Comparison of ENCODE assay signal across 8 cellular contexts in genomic region chr19:58518261-58519086, GRCh38. TPM values are rescaled to one million over a fixed set of nuclear protein-coding genes. Genes with fewer than 3 reads are reported as not detected.
DNase-seq lines count a peak whose midpoint lies in the region; ATAC-seq and TF ChIP-seq lines count a peak whose summit lies in the region.

No MANE protein-coding gene starts in this region.

- H3K27ac Mint-ChIP-seq in activated T-helper 2 cell treated with anti-CD3 and anti-CD28 coated beads, Interferon-gamma antibody, Interleukin-2, Interleukin-4, amounts not matched to agents 10 μg/mL and 5 μg/mL and 100 μg/mL, durations not matched to agents 14 hours and 24 hours and 36 hours: peak overlapping the region; percentile 98
- peak overlapping the region; percentile 96 to 99 (median 97) for H3K27ac Mint-ChIP-seq in immature natural killer cell

- H3K27me3 Mint-ChIP-seq in activated T-helper 2 cell treated with anti-CD3 and anti-CD28 coated beads, Interferon-gamma antibody, Interleukin-2, Interleukin-4, amounts not matched to agents 10 μg/mL and 5 μg/mL and 100 μg/mL, durations not matched to agents 14 hours and 24 hours and 36 hours (ENCODE audit: low read depth): no peaks in the 10 kb centered on the region
- H3K27me3 Mint-ChIP-seq in immature natural killer cell (ENCODE audit: low read depth in 3 of 3): peaks cover 12 to 17% (median 13%) of the 10 kb centered on the region in 3 donors

- H3K4me1 ChIP-seq in thymus (ENCODE audit: control insufficient read depth, insufficient read depth, low read length): peaks cover 16% of the 10 kb centered on the region

- CTCF ChIA-PET in AG04450 (lab: Charles Lee): interaction anchor here (0.5 to 4.1 kb wide), 17 partner anchors 9 to 154 kb away, joined by 3 to 22 read pairs (median 5); partner anchors contain the start of genes CHMP2A, TRIM28 and UBE2M

- POLR2A ChIA-PET in AG04450 (lab: Yijun Ruan, JAX): interaction anchor here (0.7 to 3.9 kb wide), 8 partner anchors 19 to 214 kb away, joined by 3 to 54 read pairs (median 8); partner anchors contain the start of genes CHMP2A, ERVK3-1, TRIM28 and UBE2M

- no peak for ATAC-seq in HG02884 (IDR thresholded peaks at IDR 0.05; ENCODE audit: unreplicated experiment)

- peaks cover 42% of the 10 kb centered on the region for H3K36me3 Mint-ChIP-seq in activated T-helper 2 cell treated with anti-CD3 and anti-CD28 coated beads, Interferon-gamma antibody, Interleukin-2, Interleukin-4, amounts not matched to agents 10 μg/mL and 5 μg/mL and 100 μg/mL, durations not matched to agents 14 hours and 24 hours and 36 hours (ENCODE audit: low read depth)
- peaks cover 0 to 5% (median 4%) of the 10 kb centered on the region in 3 donors for H3K36me3 Mint-ChIP-seq in immature natural killer cell

- H3K4me3 Mint-ChIP-seq in activated T-helper 2 cell treated with anti-CD3 and anti-CD28 coated beads, Interferon-gamma antibody, Interleukin-2, Interleukin-4, amounts not matched to agents 10 μg/mL and 5 μg/mL and 100 μg/mL, durations not matched to agents 14 hours and 24 hours and 36 hours (ENCODE audit: low read depth): peak overlapping the region; percentile 99
- peak overlapping the region; percentile 91 to 96 (median 91) for H3K4me3 Mint-ChIP-seq in immature natural killer cell

- H3K27me3 ChIP-seq in AG04450 (ENCODE audit: control insufficient read depth, insufficient read depth, low read length): no peaks in the 10 kb centered on the region
- no peaks in the 10 kb centered on the region for H3K27me3 ChIP-seq in thymus (ENCODE audit: control insufficient read depth, insufficient read depth)

- H3K4me1 Mint-ChIP-seq in activated T-helper 2 cell treated with anti-CD3 and anti-CD28 coated beads, Interferon-gamma antibody, Interleukin-2, Interleukin-4, amounts not matched to agents 10 μg/mL and 5 μg/mL and 100 μg/mL, durations not matched to agents 14 hours and 24 hours and 36 hours (ENCODE audit: low read depth): peaks cover 32% of the 10 kb centered on the region
- H3K4me1 Mint-ChIP-seq in immature natural killer cell: peaks cover 34 to 45% of the 10 kb centered on the region in 2 donors

- H3K9me3 Mint-ChIP-seq in activated T-helper 2 cell treated with anti-CD3 and anti-CD28 coated beads, Interferon-gamma antibody, Interleukin-2, Interleukin-4, amounts not matched to agents 10 μg/mL and 5 μg/mL and 100 μg/mL, durations not matched to agents 14 hours and 24 hours and 36 hours: no peaks in the 10 kb centered on the region
- H3K9me3 Mint-ChIP-seq in immature natural killer cell: no peaks in the 10 kb centered on the region

- no peak for DNase-seq in AG04450 (ENCODE audit: low read depth, low spot score)
- DNase-seq in HUDEP-2 (lab: John Stamatoyannopoulos, UW; ENCODE audit: unreplicated experiment in 76 of 76): peak in 66 of 76 experiments; percentile 10 to 82 (median 64)
- DNase-seq in activated T-helper 2 cell treated with anti-CD3 and anti-CD28 coated beads, Interferon-gamma antibody, Interleukin-2, Interleukin-4, amounts not matched to agents 10 μg/mL and 5 μg/mL and 100 μg/mL, durations not matched to agents 14 hours and 24 hours and 36 hours (ENCODE audit: low spot score): no peak
- no peak for DNase-seq in immature natural killer cell
- no peak for DNase-seq in stimulated activated CD4-positive, alpha-beta T cell treated with anti-CD3 and anti-CD28 coated beads, Interleukin-12 subunit alpha, Interleukin-12 subunit beta, amount 100 ng/mL, for 4 hours
- no peak for DNase-seq in NK-92 treated with Interleukin-12 subunit alpha and Interleukin-12 subunit beta, amount 100 ng/mL, for 24 hours (lab: John Stamatoyannopoulos, UW)

- 16% methylated on average over 22 of the region's 22 CpGs for WGBS in thymus

- peak overlapping the region; percentile 93 for H3K27ac ChIP-seq in AG04450 (ENCODE audit: low read depth, low read length)
- H3K27ac ChIP-seq in thymus (ENCODE audit: low read depth): peak overlapping the region; percentile 96

- H3K4me3 ChIP-seq in AG04450 (ENCODE audit: low read depth, low read length): peak overlapping the region; percentile 89
- H3K4me3 ChIP-seq in thymus (ENCODE audit: low read length): peak overlapping the region; percentile 69

- H3K9me3 ChIP-seq in AG04450 (ENCODE audit: control insufficient read depth, insufficient read depth, low read length) (no peaks in the 10 kb centered on the region; the same call in 1 of the 2 replicates), thymus (ENCODE audit: control insufficient read depth) (peaks cover 2% of the 10 kb centered on the region)

- H3K36me3 ChIP-seq in thymus (ENCODE audit: control insufficient read depth, insufficient read depth): peaks cover 21% of the 10 kb centered on the region

- intact Hi-C loops in activated T-helper 2 cell treated with anti-CD3 and anti-CD28 coated beads, Interferon-gamma antibody, Interleukin-2, Interleukin-4, amounts not matched to agents 10 μg/mL and 5 μg/mL and 100 μg/mL, durations not matched to agents 14 hours and 24 hours and 36 hours (cut with micrococcal nuclease): loop anchor here (1.0 to 2.0 kb wide), 9 partner anchors 19 to 336 kb away; partner anchors contain the start of genes CHMP2A, RPS5 and TRIM28

- no peak for TF ChIP-seq CTCF in AG04450 (IDR thresholded peaks at IDR 0.05; ENCODE audit: low read depth, low read length)

RNA-seq across cellular contexts. Expression of gene ZBTB45, which starts 1.1 kb away (rescaled TPM):
- polyA plus RNA-seq in AG04450 (2011; rRNA removed): 4.2 and 6.8 TPM in 2 replicates
- polyA minus RNA-seq in AG04450 (2011; rRNA and poly(A)+ RNA removed): 3.1 and 4.0 TPM in 2 replicates
- total RNA-seq in activated T-helper 2 cell treated with anti-CD3 and anti-CD28 coated beads, Interferon-gamma antibody, Interleukin-2, Interleukin-4, amounts not matched to agents 10 μg/mL and 5 μg/mL and 100 μg/mL, durations not matched to agents 14 hours and 24 hours and 36 hours: 16.6 and 17.7 TPM in 2 replicates
- 1 to 10 TPM; 2.8 to 7.2 (median 3.4) TPM for polyA plus RNA-seq in immature natural killer cell
- 7.2 TPM for polyA plus RNA-seq in thymus

RNA-seq across cellular contexts. Expression of gene SLC27A5, which starts 6.7 kb away (rescaled TPM):
- polyA plus RNA-seq in AG04450 (2011; rRNA removed) (7.4 and 9.8 TPM in 2 replicates), immature natural killer cell (10 to 100 TPM in 2 of 3 donors, 1 to 10 TPM in 1; 7.6 to 23.7 (median 14.8) TPM), thymus (20.9 TPM)
- 4.7 and 8.0 TPM in 2 replicates for polyA minus RNA-seq in AG04450 (2011; rRNA and poly(A)+ RNA removed)
- total RNA-seq in activated T-helper 2 cell treated with anti-CD3 and anti-CD28 coated beads, Interferon-gamma antibody, Interleukin-2, Interleukin-4, amounts not matched to agents 10 μg/mL and 5 μg/mL and 100 μg/mL, durations not matched to agents 14 hours and 24 hours and 36 hours: 23.0 and 23.5 TPM in 2 replicates

RNA-seq across cellular contexts. Expression of gene TRIM28, which starts 25.4 kb away (rescaled TPM):
- polyA plus RNA-seq in AG04450 (2011; rRNA removed) (313 and 413 TPM in 2 replicates), immature natural killer cell (10 to 100 TPM; 34.3 to 36.3 (median 35.7) TPM), thymus (220 TPM)
- 910 and 1,220 TPM in 2 replicates for polyA minus RNA-seq in AG04450 (2011; rRNA and poly(A)+ RNA removed)
- total RNA-seq in activated T-helper 2 cell treated with anti-CD3 and anti-CD28 coated beads, Interferon-gamma antibody, Interleukin-2, Interleukin-4, amounts not matched to agents 10 μg/mL and 5 μg/mL and 100 μg/mL, durations not matched to agents 14 hours and 24 hours and 36 hours: 658 and 662 TPM in 2 replicates

RNA-seq across cellular contexts. Expression of gene CHMP2A, which starts 36.4 kb away (rescaled TPM):
- polyA plus RNA-seq in AG04450 (2011; rRNA removed): 173 and 181 TPM in 2 replicates
- 153 and 170 TPM in 2 replicates for polyA minus RNA-seq in AG04450 (2011; rRNA and poly(A)+ RNA removed)
- 102 and 105 TPM in 2 replicates for total RNA-seq in activated T-helper 2 cell treated with anti-CD3 and anti-CD28 coated beads, Interferon-gamma antibody, Interleukin-2, Interleukin-4, amounts not matched to agents 10 μg/mL and 5 μg/mL and 100 μg/mL, durations not matched to agents 14 hours and 24 hours and 36 hours
- 100 to 1,000 TPM; 210 to 265 (median 231) TPM for polyA plus RNA-seq in immature natural killer cell
- 131 TPM for polyA plus RNA-seq in thymus

RNA-seq across cellular contexts. Expression of gene UBE2M, which starts 39.9 kb away (rescaled TPM):
- polyA plus RNA-seq in AG04450 (2011; rRNA removed): 82.5 and 85.1 TPM in 2 replicates
- polyA minus RNA-seq in AG04450 (2011; rRNA and poly(A)+ RNA removed): 95.3 and 100 TPM in 2 replicates
- total RNA-seq in activated T-helper 2 cell treated with anti-CD3 and anti-CD28 coated beads, Interferon-gamma antibody, Interleukin-2, Interleukin-4, amounts not matched to agents 10 μg/mL and 5 μg/mL and 100 μg/mL, durations not matched to agents 14 hours and 24 hours and 36 hours: 133 and 142 TPM in 2 replicates
- 10 to 100 TPM; 10.8 to 18.5 (median 15.5) TPM for polyA plus RNA-seq in immature natural killer cell
- polyA plus RNA-seq in thymus: 43.9 TPM

Comparison
In these comparisons a context has a peak if more than half of its experiments do, and no peak if none do; other contexts are left out.
1. DNase-seq: peak in HUDEP-2 (66 of 76); none in AG04450 (single experiment), activated T-helper 2 cell treated with anti-CD3 and anti-CD28 coated beads, Interferon-gamma antibody, Interleukin-2, Interleukin-4, amounts not matched to agents 10 μg/mL and 5 μg/mL and 100 μg/mL, durations not matched to agents 14 hours and 24 hours and 36 hours (single experiment), immature natural killer cell (0 of 3), stimulated activated CD4-positive, alpha-beta T cell treated with anti-CD3 and anti-CD28 coated beads, Interleukin-12 subunit alpha, Interleukin-12 subunit beta, amount 100 ng/mL, for 4 hours (single experiment) and NK-92 treated with Interleukin-12 subunit alpha and Interleukin-12 subunit beta, amount 100 ng/mL, for 24 hours (single experiment).